Comparison of ENCODE assay signal across 9 cellular contexts in genomic region chr14:20714593-20715250, GRCh38.
A peak's percentile ranks its signal among the peaks of the same experiment; 100 is the strongest.
DNase-seq lines count a peak whose midpoint lies in the region; ATAC-seq and TF ChIP-seq lines count a peak whose summit lies in the region.
"Had no signal": no experiment of that assay in that cellular context is flagged by ENCODE, and none has a peak within 500 bp of the region (broad histone marks: within the 10 kb centered on the region; RNA-seq: fewer than 3 reads in every experiment).

No MANE protein-coding gene starts in this region.

- CTCF ChIA-PET in HEK293 (lab: Yijun Ruan, JAX) = no interaction called here

- no peak for ATAC-seq in GM18519 (IDR thresholded peaks at IDR 0.05; ENCODE audit: low FRiP score, unreplicated experiment)

- H3K4me1 ChIP-seq in HEK293 (ENCODE audit: control insufficient read depth, insufficient read depth, low read length) = no peaks in the 10 kb centered on the region

- POLR2A ChIA-PET in HEK293 (lab: Yijun Ruan, JAX) = no interaction called here

- no peaks in the 10 kb centered on the region for H3K9me3 ChIP-seq in HEK293 (ENCODE audit: control insufficient read depth, insufficient read depth, low read depth, low read length)

- in situ Hi-C loops in brain microvascular endothelial cell (cut with HindIII; ENCODE audit: low pct_ligation_motif_present, low sequenced_read_pairs) = no loop called here

- H3K27ac ChIP-seq in HEK293 (ENCODE audit: extremely low read depth, low read depth, low read length) (no peak overlapping the region), brain microvascular endothelial cell (no peak overlapping the region)

- H3K36me3 ChIP-seq in HEK293 (ENCODE audit: control insufficient read depth in 2 of 2, insufficient read depth in 1 of 2, low read length in 2 of 2) (no peaks in the 10 kb centered on the region), brain microvascular endothelial cell (replicated peaks) (no peaks in the 10 kb centered on the region)

- H3K27me3 ChIP-seq in brain microvascular endothelial cell (replicated peaks) = no peaks in the 10 kb centered on the region

- H3K4me3 ChIP-seq in HEK293 (ENCODE audit: low read depth, low read length) (no peak overlapping the region), brain microvascular endothelial cell (ENCODE audit: low read depth, low read length) (no peak overlapping the region)

- DNase-seq in brain microvascular endothelial cell (peak; percentile 73), iris pigment epithelial cell (ENCODE audit: low read depth) (peak; percentile 59), smooth muscle cell of the brain vasculature (ENCODE audit: low read depth, low spot score) (peak; percentile 61), SW 1271 (lab: John Stamatoyannopoulos, UW) (no peak), cerebellar cortex (ENCODE audit: low spot score) (no peak)
- DNase-seq in activated CD4-positive, CD25-positive, alpha-beta regulatory T cell (lab: John Stamatoyannopoulos, UW) = no peak
- DNase-seq: activated CD4-positive, alpha-beta memory T cell treated with anti-CD3 and anti-CD28 coated beads, Interleukin-2, amount 10 ng/mL, durations not matched to agents 7 days and 5 days had no signal

- TF ChIP-seq CTCF in HEK293 (tag by site-specific recombination; IDR thresholded peaks at IDR 0.05) (no peak), brain microvascular endothelial cell (IDR thresholded peaks at IDR 0.05; ENCODE audit: low read depth, low read length, missing control alignments) (no peak)

TF ChIP-seq in HEK293, 187 proteins besides CTCF, POLR2A, EP300 and RAD21 (continues in another document):
- no peak for TF ChIP-seq ZNF747 (tag by site-specific recombination; IDR thresholded peaks at IDR 0.05)
- TF ChIP-seq PRDM10 (tag by site-specific recombination; IDR thresholded peaks at IDR 0.05) = peak; percentile 53
- no peak for TF ChIP-seq SETDB1 (IDR thresholded peaks at IDR 0.05; ENCODE audit: insufficient read length, low read length)
- TF ChIP-seq ZNF660 (tag by site-specific recombination; IDR thresholded peaks at IDR 0.05) = peak; percentile 69; the same call in 1 of the 2 replicates
- TF ChIP-seq ZNF704 (tag by site-specific recombination; IDR thresholded peaks at IDR 0.05) = no peak
- peak; percentile 61 for TF ChIP-seq ZNF335 (tag by site-specific recombination; conservative IDR thresholded peaks at IDR 0.05)
- no peak for TF ChIP-seq WT1 (tag by site-specific recombination; IDR thresholded peaks at IDR 0.05)
- TF ChIP-seq ZEB2 (tag by site-specific recombination; IDR thresholded peaks at IDR 0.05) = peak; percentile 63
- TF ChIP-seq FEZF1 (tag by site-specific recombination; IDR thresholded peaks at IDR 0.05) = peak; percentile 76
- TF ChIP-seq ZNF433 (tag by site-specific recombination; IDR thresholded peaks at IDR 0.05; ENCODE audit: low read depth) = no peak
- TF ChIP-seq BCL11B (tag by site-specific recombination; IDR thresholded peaks at IDR 0.05; ENCODE audit: low read depth) = no peak
- TF ChIP-seq ZBTB17 (tag by site-specific recombination; IDR thresholded peaks at IDR 0.05) = 0 out of 2 replicates have a peak, but pooled peaks have one; percentile 29
- no peak for TF ChIP-seq ZBTB48 (tag by site-specific recombination; IDR thresholded peaks at IDR 0.05)
- peak; percentile 70 for TF ChIP-seq ZIC2 (tag by site-specific recombination; IDR thresholded peaks at IDR 0.05)
- no peak for TF ChIP-seq ZNF513 (tag by site-specific recombination; IDR thresholded peaks at IDR 0.05)
- no peak for TF ChIP-seq KLF1 (tag by site-specific recombination; IDR thresholded peaks at IDR 0.05)
- TF ChIP-seq IKZF3 (tag by site-specific recombination; IDR thresholded peaks at IDR 0.05) = no peak
- TF ChIP-seq ZNF266 (tag by site-specific recombination; IDR thresholded peaks at IDR 0.05; ENCODE audit: low read depth) = no peak
- TF ChIP-seq ZNF16 (tag by site-specific recombination; IDR thresholded peaks at IDR 0.05; ENCODE audit: low read depth) = no peak
- TF ChIP-seq ZFP41 (tag by site-specific recombination; IDR thresholded peaks at IDR 0.05; ENCODE audit: borderline replicate concordance) = no peak
- no peak for TF ChIP-seq GLIS2 (tag by site-specific recombination; IDR thresholded peaks at IDR 0.05)
- no peak for TF ChIP-seq SCRT1 (tag by site-specific recombination; IDR thresholded peaks at IDR 0.05; ENCODE audit: borderline replicate concordance)
- peak; percentile 30; the same call in 1 of the 2 replicates for TF ChIP-seq ZNF398 (tag by site-specific recombination; IDR thresholded peaks at IDR 0.05)
- TF ChIP-seq ZNF23 (tag by site-specific recombination; IDR thresholded peaks at IDR 0.05; ENCODE audit: borderline replicate concordance) = no peak

Comparison
In these comparisons a context has a peak if more than half of its experiments do, and no peak if none do; other contexts are left out.
1. DNase-seq: peak in brain microvascular endothelial cell (single experiment), iris pigment epithelial cell (single experiment) and smooth muscle cell of the brain vasculature (single experiment); none in SW 1271 (0 of 2), cerebellar cortex (single experiment) and activated CD4-positive, CD25-positive, alpha-beta regulatory T cell (0 of 4).